ENCODE assay signal across 19 cellular contexts in genomic region chr5:58357121-58357520, GRCh38.
A peak's percentile ranks its signal among the peaks of the same experiment; 100 is the strongest.
DNase-seq lines count a peak whose midpoint lies in the region; TF ChIP-seq lines count a peak whose summit lies in the region.
"Had no signal": no experiment of that assay in that cellular context is flagged by ENCODE, and none has a peak within 500 bp of the region (broad histone marks: within the 10 kb centered on the region; RNA-seq: fewer than 3 reads in every experiment).

No MANE protein-coding gene starts in this region.

- no peaks in the 10 kb centered on the region for H3K79me2 ChIP-seq in GM23248 (ENCODE audit: insufficient read depth)

- H3F3A ChIP-seq in GM23248 (ENCODE audit: insufficient read depth) = no peaks in the 10 kb centered on the region

- no peaks in the 10 kb centered on the region for H4K20me1 ChIP-seq in GM23248 (ENCODE audit: insufficient read depth)

- H2BK120ac ChIP-seq in mesenchymal stem cell (ENCODE audit: low read depth, low read length) = no peak overlapping the region

- no peak overlapping the region for H3K23ac ChIP-seq in mesenchymal stem cell (ENCODE audit: low read length in 2 of 2)

- in situ Hi-C loops in GM23248 (cut with MboI) = no loop called here

- DNase-seq in AG08395 (ENCODE audit: low spot score) = peak; percentile 21
- DNase-seq in GM23248 = peak; percentile 44
- peak; percentile 30 for DNase-seq in choroid plexus epithelial cell (ENCODE audit: low read depth)
- DNase-seq in mesenchymal stem cell = peak; percentile 41
- no peak for DNase-seq in cerebellum (ENCODE audit: low spot score)
- DNase-seq in chondrocyte (ENCODE audit: low spot score) = no peak
- DNase-seq in NCI-H2227 treated with DMSO at 0.1 percent for 48 hours (lab: John Stamatoyannopoulos, UW) = no peak
- DNase-seq: CD4-positive, alpha-beta memory T cell; DMS79 treated with DMSO at 0.1 percent for 48 hours; GF-D8; KG1; MG63; NCI-H1092; NCI-H146; NCI-H2081 treated with DMSO at 0.1 percent for 48 hours; NCI-H510A treated with DMSO at 0.1 percent for 48 hours; PC-9; SJCRH30 had no signal

- H3K9ac ChIP-seq in GM23248 (no peak overlapping the region), mesenchymal stem cell (ENCODE audit: low read length) (no peak overlapping the region)

- H3K4ac ChIP-seq in mesenchymal stem cell (ENCODE audit: low read depth in 1 of 2, low read length in 2 of 2) = no peak overlapping the region

- 49 to 55% methylated on average over 2 of the region's 2 CpGs for WGBS in GM23248 (ENCODE audit: low coverage in 1 of 2, low lambda C conversion rate in 2 of 2, missing lambda C conversion rate in 2 of 2), 2 experiments
- WGBS in mesenchymal stem cell = 5% methylated on average over 1 of the region's 2 CpGs

- H3K4me1 ChIP-seq in GM23248 (ENCODE audit: insufficient read depth) (no peaks in the 10 kb centered on the region), mesenchymal stem cell (ENCODE audit: control insufficient read depth, insufficient read depth, low read depth, low read length) (no peaks in the 10 kb centered on the region)

- no peak overlapping the region for H3K4me3 ChIP-seq in GM23248
- no peak overlapping the region for H3K4me3 ChIP-seq in choroid plexus epithelial cell (ENCODE audit: low read depth, low read length)
- H3K4me3 ChIP-seq in mesenchymal stem cell (ENCODE audit: insufficient read depth in 1 of 2, low read depth in 1 of 2, low read length in 2 of 2) = no peak overlapping the region
- H3K4me3 ChIP-seq: GM23338, MG63, PC-9, SJCRH30 had no signal

- no peak overlapping the region for H2BK12ac ChIP-seq in mesenchymal stem cell (ENCODE audit: low read length in 2 of 2)

- no peaks in the 10 kb centered on the region for H3K36me3 Mint-ChIP-seq in chondrocyte (ENCODE audit: low read depth)
- H3K36me3 Mint-ChIP-seq: CD4-positive, alpha-beta memory T cell had no signal

- H4K91ac ChIP-seq in mesenchymal stem cell (ENCODE audit: low read length) = no peak overlapping the region

- H3K4me1 Mint-ChIP-seq in chondrocyte (ENCODE audit: low read depth) = peaks cover 4% of the 10 kb centered on the region
- H3K4me1 Mint-ChIP-seq: CD4-positive, alpha-beta memory T cell had no signal

- TF ChIP-seq CTCF in choroid plexus epithelial cell (conservative IDR thresholded peaks at IDR 0.05; ENCODE audit: low read depth, low read length) = no peak
- TF ChIP-seq CTCF in chondrocyte (IDR thresholded peaks at IDR 0.05) = no peak

- H2BK15ac ChIP-seq in mesenchymal stem cell (ENCODE audit: low read depth, poor library complexity, severe bottlenecking) = no peak overlapping the region

- H3K4me3 Mint-ChIP-seq in chondrocyte (ENCODE audit: unreplicated experiment) = no peak overlapping the region
- H3K4me3 Mint-ChIP-seq: CD4-positive, alpha-beta memory T cell; GM23338 had no signal

- H3K9me3 ChIP-seq in GM23248 (ENCODE audit: low read depth) = no peaks in the 10 kb centered on the region
- H3K9me3 ChIP-seq in mesenchymal stem cell (ENCODE audit: control insufficient read depth, low read length) = no peaks in the 10 kb centered on the region
- H3K9me3 ChIP-seq: MG63, SJCRH30 had no signal

- H2AK5ac ChIP-seq in mesenchymal stem cell (ENCODE audit: low read length, severe bottlenecking) = no peak overlapping the region

- no peaks in the 10 kb centered on the region for H3K36me3 ChIP-seq in GM23248 (ENCODE audit: low read depth)
- no peaks in the 10 kb centered on the region for H3K36me3 ChIP-seq in mesenchymal stem cell (ENCODE audit: control insufficient read depth in 1 of 2, insufficient read depth in 2 of 2, low read depth in 1 of 2, low read length in 2 of 2)
- H3K36me3 ChIP-seq: MG63, SJCRH30 had no signal

- no peak overlapping the region for H3K27ac ChIP-seq in GM23248
- no peak overlapping the region for H3K27ac ChIP-seq in mesenchymal stem cell (ENCODE audit: low read length, poor library complexity, severe bottlenecking)
- H3K27ac ChIP-seq: PC-9, SJCRH30 had no signal

- no peak overlapping the region for H2BK5ac ChIP-seq in mesenchymal stem cell (ENCODE audit: low read depth, low read length, poor library complexity, severe bottlenecking)

- H4K8ac ChIP-seq in mesenchymal stem cell (ENCODE audit: low read length) = no peak overlapping the region

- H3K79me1 ChIP-seq in mesenchymal stem cell (replicated peaks; ENCODE audit: low read length, poor library complexity, severe bottlenecking) = no peaks in the 10 kb centered on the region

- H3K27me3 ChIP-seq in GM23248 (replicated peaks; ENCODE audit: insufficient read depth) = no peaks in the 10 kb centered on the region
- no peaks in the 10 kb centered on the region for H3K27me3 ChIP-seq in mesenchymal stem cell (ENCODE audit: control insufficient read depth in 1 of 2, insufficient read depth in 1 of 2, low read length in 2 of 2)
- H3K27me3 ChIP-seq: MG63, SJCRH30 had no signal

- H3K4me2 ChIP-seq in GM23248 (ENCODE audit: unreplicated experiment) (no peak overlapping the region), mesenchymal stem cell (ENCODE audit: low read length, poor library complexity, severe bottlenecking) (no peak overlapping the region)
- H3K4me2 ChIP-seq: GM23338, PC-9 had no signal

- no peak overlapping the region for H3K27ac Mint-ChIP-seq in chondrocyte (ENCODE audit: unreplicated experiment)
- H3K27ac Mint-ChIP-seq: CD4-positive, alpha-beta memory T cell; GM23338 had no signal

- H3K14ac ChIP-seq in mesenchymal stem cell (ENCODE audit: low read length in 2 of 2) = no peak overlapping the region

- H3K18ac ChIP-seq in mesenchymal stem cell (ENCODE audit: low read depth in 1 of 2, low read length in 2 of 2) = no peak overlapping the region

- H3K9me2 ChIP-seq in GM23248 (ENCODE audit: insufficient read depth) = no peaks in the 10 kb centered on the region; the same call in 1 of the 2 replicates

- no peak overlapping the region for H2AFZ ChIP-seq in GM23248
- H2AFZ ChIP-seq in mesenchymal stem cell (ENCODE audit: low read depth, low read length) = no peak overlapping the region
- H2AFZ ChIP-seq: GM23338, PC-9 had no signal

- H3K27me3 Mint-ChIP-seq in chondrocyte (ENCODE audit: low read depth) = no peaks in the 10 kb centered on the region

- no peaks in the 10 kb centered on the region for H3K9me3 Mint-ChIP-seq in chondrocyte (ENCODE audit: low read depth)
- H3K9me3 Mint-ChIP-seq: CD4-positive, alpha-beta memory T cell; GM23338 had no signal

Comparison
In these comparisons a context has a peak if more than half of its experiments do, and no peak if none do; other contexts are left out.
1. DNase-seq: peak in AG08395 (single experiment), GM23248 (single experiment), choroid plexus epithelial cell (single experiment) and mesenchymal stem cell (single experiment); none in cerebellum (single experiment), chondrocyte (single experiment) and NCI-H2227 treated with DMSO at 0.1 percent for 48 hours (single experiment).